Comparison of ENCODE assay signal across 8 cellular contexts in genomic region chr16:31507929-31508705, GRCh38. TPM values are rescaled to one million over a fixed set of nuclear protein-coding genes. Genes with fewer than 3 reads are reported as not detected.
DNase-seq lines count a peak whose midpoint lies in the region; ATAC-seq and TF ChIP-seq lines count a peak whose summit lies in the region.

Gene RUSF1, minus strand, starts transcription at chr16:31508391. Its CDS starts 18 bp downstream, at chr16:31508373.

- H3F3A ChIP-seq in PC-9 (ENCODE audit: insufficient read depth, low read depth): peaks cover 4% of the 10 kb centered on the region; the same call in 1 of the 2 replicates

- POLR2A ChIA-PET in PC-9 (lab: Charles Lee; ENCODE audit: unreplicated experiment): interaction anchor here (0.5 to 1.0 kb wide), 4 partner anchors 47 to 205 kb away, joined by 3 to 7 read pairs (median 4); partner anchors contain the start of gene ARMC5

- intact Hi-C loops in PC-9 (cut with micrococcal nuclease; ENCODE audit: unreplicated experiment) (loop anchor here (1.0 to 5.0 kb wide), 3 partner anchors 31 to 204 kb away; partner anchors contain the start of gene ARMC5), esophagus muscularis mucosa (cut with DNase I) (loop anchor here (2.0 kb wide), 1 partner anchor 193 kb away; no protein-coding TSS in a partner anchor)

- peaks cover 45% of the 10 kb centered on the region for H3K4me1 Mint-ChIP-seq in activated T-cell treated with anti-CD3 and anti-CD28 coated beads, Interleukin-2, amount 50 U/mL, for 4 hours (ENCODE audit: low read depth)

- H3K9me3 Mint-ChIP-seq in activated T-cell treated with anti-CD3 and anti-CD28 coated beads, Interleukin-2, amount 50 U/mL, for 4 hours: no peaks in the 10 kb centered on the region

- ATAC-seq in GM21515 (IDR thresholded peaks at IDR 0.05; ENCODE audit: unreplicated experiment): peak; percentile 86
- peak; percentile 88 to 91 for ATAC-seq in activated T-cell treated with anti-CD3 and anti-CD28 coated beads, Interleukin-2, amount 50 U/mL, for 4 hours

- H3K4me1 ChIP-seq in PC-9 (replicated peaks; ENCODE audit: insufficient read depth) (peaks cover 22% of the 10 kb centered on the region), esophagus muscularis mucosa (peaks cover 24 to 40% (median 32%) of the 10 kb centered on the region in 4 donors)

- H3K79me2 ChIP-seq in PC-9 (ENCODE audit: low read depth): peaks cover 29% of the 10 kb centered on the region

- H3K36me3 Mint-ChIP-seq in activated T-cell treated with anti-CD3 and anti-CD28 coated beads, Interleukin-2, amount 50 U/mL, for 4 hours (ENCODE audit: insufficient read depth): peaks cover 7% of the 10 kb centered on the region

- H3K36me3 ChIP-seq in PC-9 (ENCODE audit: low read depth) (no peaks in the 10 kb centered on the region), esophagus muscularis mucosa (peaks cover 0 to 21% (median 8%) of the 10 kb centered on the region in 4 donors)

- 2% methylated on average over 28 of the region's 65 CpGs for WGBS in esophagus muscularis mucosa

- TSS peak; percentile 43 for BruUV-seq in PC-9 (replicated peaks; lab: Mats Ljungman, UMichigan)

- H3K4me3 Mint-ChIP-seq in activated T-cell treated with anti-CD3 and anti-CD28 coated beads, Interleukin-2, amount 50 U/mL, for 4 hours: peak within 1 kb of the TSS; percentile 95

- H2AFZ ChIP-seq in PC-9: peak within 1 kb of the TSS; percentile 95

- CTCF ChIA-PET in PC-9 (lab: Charles Lee): interaction anchor here (0.5 to 1.1 kb wide), 2 partner anchors 190 to 383 kb away, joined by 3 to 7 read pairs; no protein-coding TSS in a partner anchor

- H3K9me3 ChIP-seq in PC-9 (ENCODE audit: insufficient read depth, low read depth) (no peaks in the 10 kb centered on the region), esophagus muscularis mucosa (no peaks in the 10 kb centered on the region)

- H3K9me2 ChIP-seq in PC-9 (ENCODE audit: insufficient read depth): no peaks in the 10 kb centered on the region

- peak within 1 kb of the TSS; percentile 91 for H3K4me2 ChIP-seq in PC-9

- TF ChIP-seq EP300 in esophagus muscularis mucosa (IDR thresholded peaks at IDR 0.05): no peak

- peak; percentile 63 for DNase-seq in DMS114 treated with DMSO at 0.1 percent for 48 hours (lab: John Stamatoyannopoulos, UW; ENCODE audit: unreplicated experiment)
- peak; percentile 85 for DNase-seq in HuH-7 (ENCODE audit: low spot score)
- DNase-seq in PC-9: peak; percentile 79 to 91
- DNase-seq in activated T-cell treated with anti-CD3 and anti-CD28 coated beads, Interleukin-2, amount 50 U/mL, for 4 hours: peak; percentile 76
- DNase-seq in esophagus muscularis mucosa (ENCODE audit: extremely low spot score): peak; percentile 97
- peak; percentile 90 for DNase-seq in myocyte (ENCODE audit: low read depth)
- DNase-seq in stimulated activated CD8-positive, alpha-beta memory T cell treated with anti-CD3 and anti-CD28 coated beads, Interleukin-7, amount 100 ng/mL, for 4 hours (ENCODE audit: low read depth in 2 of 2): peak; percentile 66 to 78

- H3K27me3 Mint-ChIP-seq in activated T-cell treated with anti-CD3 and anti-CD28 coated beads, Interleukin-2, amount 50 U/mL, for 4 hours (ENCODE audit: low read depth): no peaks in the 10 kb centered on the region

- no peaks in the 10 kb centered on the region for H4K20me1 ChIP-seq in PC-9 (ENCODE audit: insufficient read depth)

- H3K27me3 ChIP-seq in PC-9 (ENCODE audit: insufficient read depth, low read depth) (no peaks in the 10 kb centered on the region; the same call in 1 of the 2 replicates), esophagus muscularis mucosa (no peaks in the 10 kb centered on the region)

- H3K27ac ChIP-seq in PC-9: peak within 1 kb of the TSS; percentile 69
- H3K27ac ChIP-seq in esophagus muscularis mucosa (replicated peaks in 1 of 4): peak within 1 kb of the TSS; percentile 90 to 93 (median 92)

- TF ChIP-seq POLR2A in esophagus muscularis mucosa (IDR thresholded peaks at IDR 0.05; ENCODE audit: low read depth): peak; percentile 85

- TF ChIP-seq CTCF in PC-9 (conservative IDR thresholded peaks at IDR 0.05) (no peak), esophagus muscularis mucosa (IDR thresholded peaks at IDR 0.05) (peak in 1 of 3 experiments; percentile 7)

- H3K4me3 ChIP-seq in PC-9 (peak within 1 kb of the TSS; percentile 69), esophagus muscularis mucosa (peak within 1 kb of the TSS; percentile 76 to 96 (median 87))

RNA-seq across cellular contexts. Expression of gene RUSF1, which starts in this region (rescaled TPM):
- 86.7 and 94.7 TPM in 2 replicates for total RNA-seq in PC-9 (2021)
- total RNA-seq in activated T-cell treated with anti-CD3 and anti-CD28 coated beads, Interleukin-2, amount 50 U/mL, for 4 hours: 10 to 100 TPM; 43.9 to 49.1 (median 45.9) TPM
- total RNA-seq in esophagus muscularis mucosa: 10 to 100 TPM; 32.4 to 51.3 (median 43.6) TPM
- total RNA-seq in myocyte: 52.6 and 58.9 TPM in 2 replicates
- 70.5 TPM for polyA plus RNA-seq in myocyte (2012)

Comparison
In these comparisons a context has a peak if more than half of its experiments do, and no peak if none do; other contexts are left out.
1. Peak in every context shown above with its lines: DNase-seq, ATAC-seq, H3K4me3 ChIP-seq and H3K27ac ChIP-seq.